ENCODE assay signal across 2 cellular contexts in the genomic region with DNA sequence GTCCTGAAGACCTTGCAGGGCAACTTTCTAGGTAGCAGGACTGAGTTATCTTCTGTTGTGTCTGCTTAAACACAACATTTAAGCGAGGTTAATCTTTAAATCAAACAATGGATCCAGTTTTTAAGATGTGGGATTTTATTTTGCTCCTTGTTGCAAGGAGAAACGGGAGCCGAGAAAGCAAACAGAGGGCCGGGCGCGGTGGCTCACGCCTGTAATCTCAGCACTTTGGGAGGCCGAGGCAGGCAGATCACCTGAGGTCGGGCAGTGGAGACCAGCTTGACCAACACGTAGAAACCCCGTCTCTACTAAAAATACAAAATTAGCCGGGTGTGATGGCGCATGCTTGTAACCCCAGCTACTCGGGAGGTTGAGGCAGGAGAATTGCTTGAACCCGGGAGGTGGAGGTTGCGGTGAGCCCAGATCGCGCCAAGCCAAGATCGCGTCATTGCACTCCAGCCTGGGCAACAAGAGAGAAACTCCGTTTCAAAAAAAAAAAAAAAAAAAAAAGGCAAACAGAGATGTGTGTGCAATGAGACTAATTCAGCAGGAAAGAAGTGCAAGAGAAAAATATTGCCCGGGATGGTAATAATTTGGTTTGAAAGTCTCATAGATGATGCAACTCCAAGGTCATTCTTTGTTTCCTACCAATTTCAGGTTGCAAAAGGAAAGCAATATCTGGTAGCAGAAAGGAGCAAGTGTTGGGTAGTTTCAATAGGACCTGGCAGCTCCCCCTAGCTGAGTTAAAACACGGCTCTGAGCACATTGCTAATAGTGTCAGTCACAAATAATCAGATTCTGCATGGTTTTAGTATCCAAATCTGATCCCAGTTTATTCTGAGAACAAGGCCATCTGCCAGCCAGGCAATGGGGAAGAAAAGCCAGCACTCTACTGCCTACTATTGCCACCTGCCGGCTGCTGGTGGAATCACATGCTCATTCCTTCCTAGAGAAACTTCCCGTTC.
TF ChIP-seq lines count a peak whose summit lies in the region.

No MANE protein-coding gene starts in this region.

TF ChIP-seq in HEK293, 187 proteins besides CTCF, POLR2A, EP300 and RAD21 (continued from another document):
- TF ChIP-seq ZBTB17 (tag by site-specific recombination; IDR thresholded peaks at IDR 0.05) (peak; percentile 32; the same call in 1 of the 2 replicates), IKZF3 (tag by site-specific recombination; IDR thresholded peaks at IDR 0.05) (peak; percentile 64)

TF ChIP-seq in GM12878, 131 proteins besides CTCF, POLR2A, EP300 and RAD21:
- TF ChIP-seq, protein P1, sequence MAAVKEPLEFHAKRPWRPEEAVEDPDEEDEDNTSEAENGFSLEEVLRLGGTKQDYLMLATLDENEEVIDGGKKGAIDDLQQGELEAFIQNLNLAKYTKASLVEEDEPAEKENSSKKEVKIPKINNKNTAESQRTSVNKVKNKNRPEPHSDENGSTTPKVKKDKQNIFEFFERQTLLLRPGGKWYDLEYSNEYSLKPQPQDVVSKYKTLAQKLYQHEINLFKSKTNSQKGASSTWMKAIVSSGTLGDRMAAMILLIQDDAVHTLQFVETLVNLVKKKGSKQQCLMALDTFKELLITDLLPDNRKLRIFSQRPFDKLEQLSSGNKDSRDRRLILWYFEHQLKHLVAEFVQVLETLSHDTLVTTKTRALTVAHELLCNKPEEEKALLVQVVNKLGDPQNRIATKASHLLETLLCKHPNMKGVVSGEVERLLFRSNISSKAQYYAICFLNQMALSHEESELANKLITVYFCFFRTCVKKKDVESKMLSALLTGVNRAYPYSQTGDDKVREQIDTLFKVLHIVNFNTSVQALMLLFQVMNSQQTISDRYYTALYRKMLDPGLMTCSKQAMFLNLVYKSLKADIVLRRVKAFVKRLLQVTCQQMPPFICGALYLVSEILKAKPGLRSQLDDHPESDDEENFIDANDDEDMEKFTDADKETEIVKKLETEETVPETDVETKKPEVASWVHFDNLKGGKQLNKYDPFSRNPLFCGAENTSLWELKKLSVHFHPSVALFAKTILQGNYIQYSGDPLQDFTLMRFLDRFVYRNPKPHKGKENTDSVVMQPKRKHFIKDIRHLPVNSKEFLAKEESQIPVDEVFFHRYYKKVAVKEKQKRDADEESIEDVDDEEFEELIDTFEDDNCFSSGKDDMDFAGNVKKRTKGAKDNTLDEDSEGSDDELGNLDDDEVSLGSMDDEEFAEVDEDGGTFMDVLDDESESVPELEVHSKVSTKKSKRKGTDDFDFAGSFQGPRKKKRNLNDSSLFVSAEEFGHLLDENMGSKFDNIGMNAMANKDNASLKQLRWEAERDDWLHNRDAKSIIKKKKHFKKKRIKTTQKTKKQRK (IDR thresholded peaks at IDR 0.05; ENCODE audit: low read depth, low read length) = no peak
- TF ChIP-seq IRF4 (IDR thresholded peaks at IDR 0.05; ENCODE audit: low read depth, low read length) = 0 out of 2 replicates have a peak, but pooled peaks have one; percentile 21
- peak; percentile 35; the same call in 1 of the 2 replicates for TF ChIP-seq RAD51 (IDR thresholded peaks at IDR 0.05)
- peak; percentile 79 for TF ChIP-seq YY1 (IDR thresholded peaks at IDR 0.05; ENCODE audit: low read depth, low read length)
- TF ChIP-seq PAX8 (IDR thresholded peaks at IDR 0.05) = no peak
- 0 out of 2 replicates have a peak, but pooled peaks have one; percentile 18 for TF ChIP-seq EED (IDR thresholded peaks at IDR 0.05; ENCODE audit: low read depth)
- no peak for TF ChIP-seq NR2C1 (IDR thresholded peaks at IDR 0.05)
- TF ChIP-seq IKZF1 (conservative IDR thresholded peaks at IDR 0.05) = 0 out of 2 replicates have a peak, but pooled peaks have one; percentile 13
- TF ChIP-seq ZNF274 (IDR thresholded peaks at IDR 0.05; ENCODE audit: insufficient read depth, insufficient read length) = no peak
- TF ChIP-seq SMC3 (IDR thresholded peaks at IDR 0.05; ENCODE audit: borderline replicate concordance, low read length) = peak; percentile 96
- TF ChIP-seq RB1 (IDR thresholded peaks at IDR 0.05; ENCODE audit: borderline replicate concordance) = peak; percentile 31; the same call in 1 of the 2 replicates
- no peak for TF ChIP-seq RBBP5 (conservative IDR thresholded peaks at IDR 0.05)
